Comparison of ENCODE assay signal across 1 cellular context in the genomic region with DNA sequence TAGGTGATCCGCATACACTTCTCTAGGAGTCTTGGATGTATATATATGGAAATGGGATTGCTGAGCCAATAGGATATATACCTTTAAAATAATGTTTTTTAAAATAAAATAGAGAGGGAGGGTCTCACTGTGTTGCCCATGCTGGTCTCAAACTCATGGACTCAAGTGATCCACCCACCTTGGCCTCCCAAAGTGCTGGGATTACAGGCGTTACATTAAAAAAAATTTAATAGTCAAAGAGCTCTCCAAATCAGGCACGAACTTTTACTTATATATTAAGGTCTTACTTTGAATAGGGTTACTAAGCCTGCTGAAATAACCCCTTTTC.
TF ChIP-seq lines count a peak whose summit lies in the region.

No MANE protein-coding gene starts in this region.

TF ChIP-seq in IMR-90, 13 proteins besides CTCF, POLR2A, EP300 and RAD21 (continued from another document):
- TF ChIP-seq RCOR1 (IDR thresholded peaks at IDR 0.05; ENCODE audit: insufficient replicate concordance, low read length) (no peak), USF2 (IDR thresholded peaks at IDR 0.05; ENCODE audit: low read depth, low read length) (no peak)
TF ChIP-seq in IMR-90: peak in this region for 0.
